In the genomic region with DNA sequence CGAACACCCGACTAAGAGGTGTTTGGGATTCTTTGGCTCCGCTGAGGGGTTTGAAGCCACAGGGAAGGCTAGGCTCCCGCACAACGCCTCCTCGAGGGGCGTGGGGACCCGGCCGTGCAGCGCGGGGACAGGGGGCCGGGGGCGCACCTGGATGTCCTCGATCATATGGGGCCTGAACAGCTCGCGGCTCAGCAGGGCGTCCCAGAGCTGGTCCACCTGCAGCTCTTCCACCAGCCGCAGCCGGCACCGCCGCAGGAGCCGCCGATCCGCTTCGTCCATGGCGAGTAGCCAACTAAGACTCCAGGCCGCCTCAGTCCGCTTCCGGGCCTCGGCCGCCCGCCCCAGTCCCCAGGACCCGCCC, we compare ENCODE assay signal across 8 cellular contexts. TPM values are rescaled to one million over a fixed set of nuclear protein-coding genes. Genes with fewer than 3 reads are reported as not detected.
A peak's percentile ranks its signal among the peaks of the same experiment; 100 is the strongest.
DNase-seq lines count a peak whose midpoint lies in the region; ATAC-seq and TF ChIP-seq lines count a peak whose summit lies in the region.

A gene (minus strand): TSS at position 294 of the 361 bp plus-strand sequence. CDS start 15 bp downstream, at position 279.

- TF ChIP-seq POLR2A in gastrocnemius medialis (IDR thresholded peaks at IDR 0.05): peak; percentile 35 to 56

- no peak for ATAC-seq in WTC11
- no peak for ATAC-seq in Right ventricle myocardium superior (ENCODE audit: poor library complexity)
- peak in 1 of 2 donors; percentile 0 for ATAC-seq in gastrocnemius medialis
- ATAC-seq in GM21367 (IDR thresholded peaks at IDR 0.05; ENCODE audit: unreplicated experiment): no peak

- CTCF ChIA-PET in activated naive CD4-positive, alpha-beta T cell treated with anti-CD3 and anti-CD28 coated beads for 36 hours (lab: Charles Lee): interaction anchor here (1.0 kb wide), 1 partner anchor 9 kb away, joined by 4 read pairs; no protein-coding TSS in a partner anchor
- CTCF ChIA-PET in WTC11 (lab: Charles Lee): interaction anchor here (0.8 to 0.9 kb wide), 2 partner anchors 15 to 60 kb away, joined by 4 read pairs; no protein-coding TSS in a partner anchor

- no peak for DNase-seq in activated naive CD4-positive, alpha-beta T cell treated with anti-CD3 and anti-CD28 coated beads for 36 hours
- no peak for DNase-seq in activated naive CD4-positive, alpha-beta T cell treated with Interleukin-2 at 50 U/mL for 16 hours
- DNase-seq in WTC11 (ENCODE audit: low spot score) (no peak), Right ventricle myocardium superior (no peak), gastrocnemius medialis (no peak), GM03348 (ENCODE audit: low spot score) (no peak), AG08396 (ENCODE audit: low spot score) (no peak)

- intact Hi-C loops in activated naive CD4-positive, alpha-beta T cell treated with anti-CD3 and anti-CD28 coated beads for 36 hours (cut with micrococcal nuclease): loop anchor here (2.0 to 10.0 kb wide), 8 partner anchors 107 to 1531 kb away; a partner anchor contains a TSS
- intact Hi-C loops in Right ventricle myocardium superior (cut with DNase I): no loop called here
- intact Hi-C loops in gastrocnemius medialis (cut with DNase I; ENCODE audit: low total_unique reads): loop anchor here (1.0 to 10.0 kb wide), 2 partner anchors 79 to 199 kb away; no protein-coding TSS in a partner anchor

- H3K36me3 ChIP-seq in gastrocnemius medialis: no peaks in the 10 kb centered on the region

- no peaks in the 10 kb centered on the region for H3K27me3 ChIP-seq in gastrocnemius medialis

- no peak for TF ChIP-seq CTCF in WTC11 (IDR thresholded peaks at IDR 0.05)
- TF ChIP-seq CTCF in gastrocnemius medialis (IDR thresholded peaks at IDR 0.05 in 4 of 5, conservative IDR thresholded peaks at IDR 0.05 in 1 of 5): peak in 1 of 5 experiments; percentile 22

- no peaks in the 10 kb centered on the region for H3K9me3 Mint-ChIP-seq in activated naive CD4-positive, alpha-beta T cell treated with anti-CD3 and anti-CD28 coated beads for 36 hours
- H3K9me3 Mint-ChIP-seq in WTC11: no peaks in the 10 kb centered on the region

- peak within 1 kb of the TSS; percentile 95 for H3K4me3 Mint-ChIP-seq in activated naive CD4-positive, alpha-beta T cell treated with anti-CD3 and anti-CD28 coated beads for 36 hours
- peak within 1 kb of the TSS; percentile 94 for H3K4me3 Mint-ChIP-seq in WTC11

- H3K9me3 ChIP-seq in gastrocnemius medialis: no peaks in the 10 kb centered on the region

- no peaks in the 10 kb centered on the region for H3K36me3 Mint-ChIP-seq in activated naive CD4-positive, alpha-beta T cell treated with anti-CD3 and anti-CD28 coated beads for 36 hours (ENCODE audit: low read depth)
- no peaks in the 10 kb centered on the region for H3K36me3 Mint-ChIP-seq in WTC11

- peak within 1 kb of the TSS; percentile 93 to 99 (median 98) for H3K27ac ChIP-seq in gastrocnemius medialis

- peaks cover 44% of the 10 kb centered on the region for H3K4me1 Mint-ChIP-seq in activated naive CD4-positive, alpha-beta T cell treated with anti-CD3 and anti-CD28 coated beads for 36 hours (ENCODE audit: low read depth)
- H3K4me1 Mint-ChIP-seq in WTC11: peaks cover 39% of the 10 kb centered on the region

- peak within 1 kb of the TSS; percentile 99 for H3K27ac Mint-ChIP-seq in activated naive CD4-positive, alpha-beta T cell treated with anti-CD3 and anti-CD28 coated beads for 36 hours
- H3K27ac Mint-ChIP-seq in WTC11: peak within 1 kb of the TSS; percentile 98

- no peaks in the 10 kb centered on the region for H3K27me3 Mint-ChIP-seq in activated naive CD4-positive, alpha-beta T cell treated with anti-CD3 and anti-CD28 coated beads for 36 hours (ENCODE audit: low read depth)
- no peaks in the 10 kb centered on the region for H3K27me3 Mint-ChIP-seq in WTC11 (ENCODE audit: low read depth)

- peak within 1 kb of the TSS; percentile 69 to 99 (median 76) for H3K4me3 ChIP-seq in gastrocnemius medialis

- POLR2A ChIA-PET in WTC11 (lab: Charles Lee): interaction anchor here (0.9 kb wide), 1 partner anchor 15 kb away, joined by 5 read pairs; no protein-coding TSS in a partner anchor

- H3K4me1 ChIP-seq in gastrocnemius medialis: peaks cover 24 to 32% of the 10 kb centered on the region in 2 donors

- in situ Hi-C loops in gastrocnemius medialis (cut with MboI; ENCODE audit: low sequenced_read_pairs in 4 of 4): no loop called here

TF ChIP-seq in WTC11, 78 proteins besides CTCF, POLR2A, EP300 and RAD21:
- no peak for TF ChIP-seq JUN (CRISPR knock-in tag; IDR thresholded peaks at IDR 0.05)
- TF ChIP-seq, protein P1, sequence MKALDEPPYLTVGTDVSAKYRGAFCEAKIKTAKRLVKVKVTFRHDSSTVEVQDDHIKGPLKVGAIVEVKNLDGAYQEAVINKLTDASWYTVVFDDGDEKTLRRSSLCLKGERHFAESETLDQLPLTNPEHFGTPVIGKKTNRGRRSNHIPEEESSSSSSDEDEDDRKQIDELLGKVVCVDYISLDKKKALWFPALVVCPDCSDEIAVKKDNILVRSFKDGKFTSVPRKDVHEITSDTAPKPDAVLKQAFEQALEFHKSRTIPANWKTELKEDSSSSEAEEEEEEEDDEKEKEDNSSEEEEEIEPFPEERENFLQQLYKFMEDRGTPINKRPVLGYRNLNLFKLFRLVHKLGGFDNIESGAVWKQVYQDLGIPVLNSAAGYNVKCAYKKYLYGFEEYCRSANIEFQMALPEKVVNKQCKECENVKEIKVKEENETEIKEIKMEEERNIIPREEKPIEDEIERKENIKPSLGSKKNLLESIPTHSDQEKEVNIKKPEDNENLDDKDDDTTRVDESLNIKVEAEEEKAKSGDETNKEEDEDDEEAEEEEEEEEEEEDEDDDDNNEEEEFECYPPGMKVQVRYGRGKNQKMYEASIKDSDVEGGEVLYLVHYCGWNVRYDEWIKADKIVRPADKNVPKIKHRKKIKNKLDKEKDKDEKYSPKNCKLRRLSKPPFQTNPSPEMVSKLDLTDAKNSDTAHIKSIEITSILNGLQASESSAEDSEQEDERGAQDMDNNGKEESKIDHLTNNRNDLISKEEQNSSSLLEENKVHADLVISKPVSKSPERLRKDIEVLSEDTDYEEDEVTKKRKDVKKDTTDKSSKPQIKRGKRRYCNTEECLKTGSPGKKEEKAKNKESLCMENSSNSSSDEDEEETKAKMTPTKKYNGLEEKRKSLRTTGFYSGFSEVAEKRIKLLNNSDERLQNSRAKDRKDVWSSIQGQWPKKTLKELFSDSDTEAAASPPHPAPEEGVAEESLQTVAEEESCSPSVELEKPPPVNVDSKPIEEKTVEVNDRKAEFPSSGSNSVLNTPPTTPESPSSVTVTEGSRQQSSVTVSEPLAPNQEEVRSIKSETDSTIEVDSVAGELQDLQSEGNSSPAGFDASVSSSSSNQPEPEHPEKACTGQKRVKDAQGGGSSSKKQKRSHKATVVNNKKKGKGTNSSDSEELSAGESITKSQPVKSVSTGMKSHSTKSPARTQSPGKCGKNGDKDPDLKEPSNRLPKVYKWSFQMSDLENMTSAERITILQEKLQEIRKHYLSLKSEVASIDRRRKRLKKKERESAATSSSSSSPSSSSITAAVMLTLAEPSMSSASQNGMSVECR (CRISPR knock-in tag; IDR thresholded peaks at IDR 0.05; ENCODE audit: borderline replicate concordance): 0 out of 2 replicates have a peak, but pooled peaks have one; percentile 40
- TF ChIP-seq, protein P2, sequence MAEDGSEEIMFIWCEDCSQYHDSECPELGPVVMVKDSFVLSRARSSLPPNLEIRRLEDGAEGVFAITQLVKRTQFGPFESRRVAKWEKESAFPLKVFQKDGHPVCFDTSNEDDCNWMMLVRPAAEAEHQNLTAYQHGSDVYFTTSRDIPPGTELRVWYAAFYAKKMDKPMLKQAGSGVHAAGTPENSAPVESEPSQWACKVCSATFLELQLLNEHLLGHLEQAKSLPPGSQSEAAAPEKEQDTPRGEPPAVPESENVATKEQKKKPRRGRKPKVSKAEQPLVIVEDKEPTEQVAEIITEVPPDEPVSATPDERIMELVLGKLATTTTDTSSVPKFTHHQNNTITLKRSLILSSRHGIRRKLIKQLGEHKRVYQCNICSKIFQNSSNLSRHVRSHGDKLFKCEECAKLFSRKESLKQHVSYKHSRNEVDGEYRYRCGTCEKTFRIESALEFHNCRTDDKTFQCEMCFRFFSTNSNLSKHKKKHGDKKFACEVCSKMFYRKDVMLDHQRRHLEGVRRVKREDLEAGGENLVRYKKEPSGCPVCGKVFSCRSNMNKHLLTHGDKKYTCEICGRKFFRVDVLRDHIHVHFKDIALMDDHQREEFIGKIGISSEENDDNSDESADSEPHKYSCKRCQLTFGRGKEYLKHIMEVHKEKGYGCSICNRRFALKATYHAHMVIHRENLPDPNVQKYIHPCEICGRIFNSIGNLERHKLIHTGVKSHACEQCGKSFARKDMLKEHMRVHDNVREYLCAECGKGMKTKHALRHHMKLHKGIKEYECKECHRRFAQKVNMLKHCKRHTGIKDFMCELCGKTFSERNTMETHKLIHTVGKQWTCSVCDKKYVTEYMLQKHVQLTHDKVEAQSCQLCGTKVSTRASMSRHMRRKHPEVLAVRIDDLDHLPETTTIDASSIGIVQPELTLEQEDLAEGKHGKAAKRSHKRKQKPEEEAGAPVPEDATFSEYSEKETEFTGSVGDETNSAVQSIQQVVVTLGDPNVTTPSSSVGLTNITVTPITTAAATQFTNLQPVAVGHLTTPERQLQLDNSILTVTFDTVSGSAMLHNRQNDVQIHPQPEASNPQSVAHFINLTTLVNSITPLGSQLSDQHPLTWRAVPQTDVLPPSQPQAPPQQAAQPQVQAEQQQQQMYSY (CRISPR knock-in tag; IDR thresholded peaks at IDR 0.05): 0 out of 2 replicates have a peak, but pooled peaks have one; percentile 49

RNA-seq across cellular contexts. Expression of the gene that starts here (rescaled TPM):
- 1 to 10 TPM; 6.3 to 6.5 TPM for total RNA-seq in activated naive CD4-positive, alpha-beta T cell treated with anti-CD3 and anti-CD28 coated beads for 36 hours
- 13.5 to 18.6 TPM (median 16.6 TPM) in 3 replicates for total RNA-seq in WTC11 (2021)
- total RNA-seq in Right ventricle myocardium superior: 13.6 TPM
- total RNA-seq in gastrocnemius medialis: 1 to 10 TPM; 5.2 to 9.6 (median 8.0) TPM
